ENCODE assay signal across 8 cellular contexts in genomic region chrX:65034641-65035450, GRCh38. TPM values are rescaled to one million over a fixed set of nuclear protein-coding genes. Genes with fewer than 3 reads are reported as not detected.
DNase-seq lines count a peak whose midpoint lies in the region; ATAC-seq and TF ChIP-seq lines count a peak whose summit lies in the region.

ZC3H12B (plus strand) TSS chrX:65034826.

- no peak for TF ChIP-seq POLR2A in NB4 (IDR thresholded peaks at IDR 0.05; ENCODE audit: extremely low read depth, insufficient read length)

- DNase-seq in GM03348 (ENCODE audit: low spot score) (peak; percentile 93), H7 (peak; percentile 87), NB4 (ENCODE audit: low read depth) (peak; percentile 55), coronary artery (ENCODE audit: low spot score) (peak; percentile 83), left lobe of liver (ENCODE audit: low spot score) (peak; percentile 84), HuH-7 (ENCODE audit: low spot score) (no peak)
- DNase-seq in activated CD4-positive, alpha-beta T cell treated with anti-CD3 and anti-CD28 coated beads for 4 hours, result peak; percentile 71 to 76
- peak; percentile 70 for DNase-seq in stimulated activated CD4-positive, alpha-beta T cell treated with anti-CD3 and anti-CD28 coated beads, Interleukin-2, amount 100 ng/mL, for 4 hours (ENCODE audit: low read depth)

- peak within 1 kb of the TSS; percentile 63 for H3K4me3 ChIP-seq in H7 (ENCODE audit: insufficient read depth, low read depth, low read length)
- H3K4me3 ChIP-seq in NB4 (ENCODE audit: low read depth, low read length), result no peak within 1 kb of the TSS
- H3K4me3 ChIP-seq in coronary artery, result peak within 1 kb of the TSS; percentile 76

- H3K36me3 ChIP-seq in H7 (replicated peaks; ENCODE audit: control insufficient read depth, insufficient read depth, low read length), result no peaks in the 10 kb centered on the region

- peak; percentile 96 for ATAC-seq in left lobe of liver

- no peak for TF ChIP-seq CTCF in NB4 (IDR thresholded peaks at IDR 0.05; ENCODE audit: low read depth, low read length)
- TF ChIP-seq CTCF in coronary artery (IDR thresholded peaks at IDR 0.05), result no peak

- no peaks in the 10 kb centered on the region for H3K27me3 ChIP-seq in H7 (ENCODE audit: control insufficient read depth, insufficient read depth, low read length)

- peak within 1 kb of the TSS; percentile 81 to 90 for H3K27ac ChIP-seq in coronary artery

RNA-seq across cellular contexts. Expression of gene ZC3H12B, which starts in this region (rescaled TPM):
- total RNA-seq in H7 (2014; rRNA removed; shearing (Covaris generic)), result 0.59 and 0.92 TPM in 2 replicates
- total RNA-seq in left lobe of liver, result 1.6 TPM

Comparison
In these comparisons a context has a peak if more than half of its experiments do, and no peak if none do; other contexts are left out.
1. Peak in DNase-seq and H3K4me3 ChIP-seq in H7; RNA of the gene not detected or under 1 TPM.